In the genomic region with DNA sequence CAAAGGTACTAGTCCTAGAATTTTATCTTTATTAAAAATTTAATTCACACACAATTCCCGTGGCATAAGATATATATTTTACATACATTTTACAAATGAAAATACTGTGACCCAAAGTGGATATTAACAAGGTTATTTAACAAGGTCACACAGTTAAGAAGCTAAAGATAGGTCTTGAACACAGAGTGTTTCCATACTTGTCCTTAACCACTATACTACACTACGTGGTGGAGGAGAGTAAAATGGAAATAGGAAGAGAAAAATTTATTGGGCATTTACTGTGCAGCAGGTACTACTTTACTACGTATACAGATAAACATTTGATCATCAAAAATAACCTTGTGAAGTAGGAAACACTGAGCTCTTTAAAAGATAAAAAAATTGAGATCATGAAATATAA, we compare ENCODE assay signal across 26 cellular contexts. TPM values are rescaled to one million over a fixed set of nuclear protein-coding genes. Genes with fewer than 3 reads are reported as not detected.
DNase-seq lines count a peak whose midpoint lies in the region; ATAC-seq and TF ChIP-seq lines count a peak whose summit lies in the region.
"Had no signal": no experiment of that assay in that cellular context is flagged by ENCODE, and none has a peak within 500 bp of the region (broad histone marks: within the 10 kb centered on the region; RNA-seq: fewer than 3 reads in every experiment).

No MANE protein-coding gene starts in this region.

- H3K4me3 ChIP-seq in cardiac muscle cell (peak overlapping the region; percentile 3), left ventricle myocardium inferior (peak overlapping the region; percentile 9), right atrium auricular region (no peak overlapping the region)
- H3K4me3 ChIP-seq: BLaER1, GM12878 had no signal

- H3K9me3 ChIP-seq in cardiac muscle cell (ENCODE audit: low read depth) (no peaks in the 10 kb centered on the region), left ventricle myocardium inferior (replicated peaks) (no peaks in the 10 kb centered on the region), right atrium auricular region (no peaks in the 10 kb centered on the region)
- H3K9me3 ChIP-seq: BE2C, BLaER1 had no signal

- H3K27me3 ChIP-seq in cardiac muscle cell: no peaks in the 10 kb centered on the region
- no peaks in the 10 kb centered on the region for H3K27me3 ChIP-seq in left ventricle myocardium inferior (ENCODE audit: low read depth)
- no peaks in the 10 kb centered on the region for H3K27me3 ChIP-seq in right atrium auricular region
- H3K27me3 ChIP-seq: BE2C, BLaER1 had no signal

- DNase-seq in cardiac muscle cell (ENCODE audit: low read depth in 1 of 2, low spot score in 1 of 2) (no peak), left cardiac atrium (no peak), left ventricle myocardium inferior (no peak), right atrium auricular region (ENCODE audit: low spot score) (no peak)
- DNase-seq: 8988T; ACHN; BE2C; C1 segment of cervical spinal cord; CD4-positive, alpha-beta memory T cell; CD4-positive, CD25-positive, alpha-beta regulatory T cell; CD8-positive, alpha-beta memory T cell; COR-L47; DMS 273 treated with DMSO at 0.1 percent for 48 hours; DMS153; DMS53; DMS79; DND-41; EL; GDM1 had no signal

- no peak for ATAC-seq in left cardiac atrium
- ATAC-seq: GM12878 had no signal

- H3K27ac ChIP-seq in cardiac muscle cell (peak overlapping the region; percentile 35), left ventricle myocardium inferior (replicated peaks) (peak overlapping the region; percentile 60), right atrium auricular region (peak overlapping the region in 1 of 2 donors; percentile 54)
- H3K27ac ChIP-seq: BLaER1 had no signal

- H3K36me3 ChIP-seq in cardiac muscle cell (peaks cover 29% of the 10 kb centered on the region), left ventricle myocardium inferior (no peaks in the 10 kb centered on the region), right atrium auricular region (peaks cover 10% of the 10 kb centered on the region)
- H3K36me3 ChIP-seq: BE2C, BLaER1 had no signal

- TF ChIP-seq CTCF in cardiac muscle cell (IDR thresholded peaks at IDR 0.05; ENCODE audit: low read depth, low read length) (no peak), left ventricle myocardium inferior (IDR thresholded peaks at IDR 0.05; ENCODE audit: borderline replicate concordance) (no peak), right atrium auricular region (IDR thresholded peaks at IDR 0.05) (no peak)

- H3K4me1 ChIP-seq in cardiac muscle cell (ENCODE audit: low read depth) (peaks cover 31% of the 10 kb centered on the region), left ventricle myocardium inferior (peaks cover 40% of the 10 kb centered on the region), right atrium auricular region (no peaks in the 10 kb centered on the region)
- H3K4me1 ChIP-seq: BE2C, BLaER1 had no signal

- intact Hi-C loops in left cardiac atrium (cut with DNase I): no loop called here
- intact Hi-C loops in left ventricle myocardium inferior (cut with micrococcal nuclease): no loop called here

RNA-seq across cellular contexts. Expression of gene TECRL, which starts 14.8 kb away (rescaled TPM):
- 226 and 358 TPM in 2 replicates for total RNA-seq in cardiac muscle cell
- 494 and 570 TPM in 2 replicates for polyA plus RNA-seq in cardiac muscle cell
- total RNA-seq in left cardiac atrium: 100 to 1,000 TPM; 636 to 748 TPM
- 1,086 TPM for total RNA-seq in left ventricle myocardium inferior
- total RNA-seq in right atrium auricular region: 100 to 1,000 TPM; 203 to 712 TPM
- total RNA-seq: A673; CD4-positive, alpha-beta memory T cell; CD4-positive, CD25-positive, alpha-beta regulatory T cell; CD8-positive, alpha-beta memory T cell; Daoy; G401; GM12878 had no signal
- polyA plus RNA-seq: AG04450; CD14-positive monocyte; CD4-positive, alpha-beta memory T cell; CD4-positive, CD25-positive, alpha-beta regulatory T cell; CD8-positive, alpha-beta memory T cell had no signal

Comparison
In these comparisons a context has a peak if more than half of its experiments do, and no peak if none do; other contexts are left out.
1. H3K4me3 ChIP-seq: peak in cardiac muscle cell (single experiment) and left ventricle myocardium inferior (single experiment); none in right atrium auricular region (0 of 2).